19 cellular contexts compared by ENCODE assay signal in genomic region chr5:27242258-27242626, GRCh38.
DNase-seq lines count a peak whose midpoint lies in the region; ATAC-seq, FAIRE-seq and TF ChIP-seq lines count a peak whose summit lies in the region.
"Had no signal": no experiment of that assay in that cellular context is flagged by ENCODE, and none has a peak within 500 bp of the region (broad histone marks: within the 10 kb centered on the region; RNA-seq: fewer than 3 reads in every experiment).

No MANE protein-coding gene starts in this region.

- no peak overlapping the region for H4K91ac ChIP-seq in neuronal stem cell (ENCODE audit: low read depth, low read length, poor library complexity)

- H3K14ac ChIP-seq in neuronal stem cell (ENCODE audit: low read length): no peak overlapping the region

- H2BK12ac ChIP-seq in neuronal stem cell (ENCODE audit: low read length): no peak overlapping the region

- no peak for DNase-seq in AG04450 (ENCODE audit: low read depth, low spot score)
- DNase-seq in MV-4-11 (lab: John Stamatoyannopoulos, UW): peak; percentile 71
- no peak for DNase-seq in RWPE2 (ENCODE audit: low spot score)
- peak; percentile 41 for DNase-seq in islet precursor cell
- DNase-seq in sciatic nerve (ENCODE audit: low spot score): no peak
- DNase-seq in kidney: no peak
- DNase-seq in CD4-positive, alpha-beta T cell: no peak
- no peak for DNase-seq in neuronal stem cell (ENCODE audit: low spot score)
- DNase-seq: activated CD8-positive, alpha-beta memory T cell treated with anti-CD3 and anti-CD28 coated beads, Interleukin-2, amount 10 ng/mL, durations not matched to agents 7 days and 5 days; activated gamma-delta T cell; COR-L47; immature natural killer cell; mucosa of descending colon; NCI-H1092; ovary; RPMI8226 had no signal

- no peak overlapping the region for H2BK5ac ChIP-seq in neuronal stem cell (ENCODE audit: low read length)

- H3K9me3 Mint-ChIP-seq in CD4-positive, alpha-beta T cell: peaks cover 10% of the 10 kb centered on the region

- H3K4me1 ChIP-seq in RWPE2 (ENCODE audit: insufficient read depth, poor library complexity, severe bottlenecking): peaks cover 30% of the 10 kb centered on the region
- no peaks in the 10 kb centered on the region for H3K4me1 ChIP-seq in kidney (ENCODE audit: control insufficient read depth in 1 of 2, insufficient read depth in 1 of 2, low read depth in 1 of 2, low read length in 2 of 2)
- no peaks in the 10 kb centered on the region for H3K4me1 ChIP-seq in neuronal stem cell (ENCODE audit: control insufficient read depth in 2 of 2, insufficient read depth in 1 of 2, low read depth in 1 of 2, low read length in 2 of 2)

- H3K4me3 Mint-ChIP-seq in CD4-positive, alpha-beta T cell: no peak overlapping the region
- H3K4me3 Mint-ChIP-seq: activated CD8-positive, alpha-beta memory T cell treated with anti-CD3 and anti-CD28 coated beads, Interleukin-2, amount 10 ng/mL, durations not matched to agents 7 days and 5 days; immature natural killer cell; stimulated activated effector memory CD8-positive, alpha-beta T cell treated with anti-CD3 and anti-CD28 coated beads, Interleukin-12 subunit alpha, Interleukin-12 subunit beta, amount 100 ng/mL, for 72 hours had no signal

- no peak for TF ChIP-seq CTCF in AG04450 (IDR thresholded peaks at IDR 0.05; ENCODE audit: low read depth, low read length)
- TF ChIP-seq CTCF in RWPE2 (IDR thresholded peaks at IDR 0.05; ENCODE audit: poor library complexity, severe bottlenecking): peak; percentile 25
- no peak for TF ChIP-seq CTCF in kidney (IDR thresholded peaks at IDR 0.05; ENCODE audit: borderline replicate concordance, extremely low read depth, insufficient read depth)
- no peak for TF ChIP-seq CTCF in CD4-positive, alpha-beta T cell (IDR thresholded peaks at IDR 0.05)

- no peak overlapping the region for H3K23ac ChIP-seq in neuronal stem cell (ENCODE audit: low read depth, low read length, poor library complexity)

- H3K27ac ChIP-seq in AG04450 (ENCODE audit: low read depth, low read length): peak overlapping the region; percentile 0
- H3K27ac ChIP-seq in RWPE2 (ENCODE audit: poor library complexity, severe bottlenecking): peak overlapping the region; percentile 99
- no peak overlapping the region for H3K27ac ChIP-seq in kidney (ENCODE audit: low read depth in 2 of 2, low read length in 2 of 2)
- H3K27ac ChIP-seq in CD4-positive, alpha-beta T cell (ENCODE audit: low read depth, low read length): no peak overlapping the region
- no peak overlapping the region for H3K27ac ChIP-seq in neuronal stem cell (replicated peaks; ENCODE audit: low read length)
- H3K27ac ChIP-seq: ovary had no signal

- WGBS in neuronal stem cell (ENCODE audit: extremely low coverage in 2 of 2, insufficient read length in 2 of 2, insufficient replicate concordance in 1 of 2), 2 donors: no CpG with 5 or more reads among the region's 2 CpGs

- H3K9ac ChIP-seq in kidney (ENCODE audit: low read length in 2 of 2) (no peak overlapping the region), neuronal stem cell (ENCODE audit: low read depth, low read length, poor library complexity) (no peak overlapping the region)

- 0 out of 2 replicates have a peak, but pooled peaks cover 2% of the 10 kb centered on the region for H3K9me3 ChIP-seq in AG04450 (ENCODE audit: control insufficient read depth, insufficient read depth, low read length)
- H3K9me3 ChIP-seq in RWPE2 (ENCODE audit: severe bottlenecking): peaks cover 3% of the 10 kb centered on the region
- no peaks in the 10 kb centered on the region for H3K9me3 ChIP-seq in kidney (ENCODE audit: control insufficient read depth in 1 of 2, low read length in 2 of 2)
- H3K9me3 ChIP-seq in CD4-positive, alpha-beta T cell (ENCODE audit: control insufficient read depth, low read length): no peaks in the 10 kb centered on the region
- H3K9me3 ChIP-seq in neuronal stem cell (replicated peaks in 1 of 2; ENCODE audit: control insufficient read depth in 2 of 2, insufficient read depth in 1 of 2, low read depth in 1 of 2, low read length in 2 of 2): no peaks in the 10 kb centered on the region
- H3K9me3 ChIP-seq: ovary had no signal

- CTCF ChIA-PET in AG04450 (lab: Charles Lee): no interaction called here
- CTCF ChIA-PET in CD4-positive, alpha-beta T cell (lab: Charles Lee): no interaction called here

- no peak overlapping the region for H2BK120ac ChIP-seq in neuronal stem cell (ENCODE audit: low read depth, low read length)

- no peak overlapping the region for H3K27ac Mint-ChIP-seq in CD4-positive, alpha-beta T cell
- H3K27ac Mint-ChIP-seq: activated CD8-positive, alpha-beta memory T cell treated with anti-CD3 and anti-CD28 coated beads, Interleukin-2, amount 10 ng/mL, durations not matched to agents 7 days and 5 days; immature natural killer cell; stimulated activated effector memory CD8-positive, alpha-beta T cell treated with anti-CD3 and anti-CD28 coated beads, Interleukin-12 subunit alpha, Interleukin-12 subunit beta, amount 100 ng/mL, for 72 hours had no signal

- H3K27me3 Mint-ChIP-seq in CD4-positive, alpha-beta T cell: no peaks in the 10 kb centered on the region
- H3K27me3 Mint-ChIP-seq: activated CD8-positive, alpha-beta memory T cell treated with anti-CD3 and anti-CD28 coated beads, Interleukin-2, amount 10 ng/mL, durations not matched to agents 7 days and 5 days had no signal

- ATAC-seq in RWPE2 (ENCODE audit: low read depth) (no peak; the same call in 2 of the 3 replicates), sciatic nerve (no peak)
- ATAC-seq in CD4-positive, alpha-beta T cell (ENCODE audit: poor library complexity): no peak
- ATAC-seq: activated CD4-positive, CD25-positive, alpha-beta regulatory T cell treated with anti-CD3 and anti-CD28 coated beads, Interleukin-2, amount 50 U/mL, for 24 hours; activated CD8-positive, alpha-beta memory T cell treated with anti-CD3 and anti-CD28 coated beads, Interleukin-2, amount 10 ng/mL, durations not matched to agents 7 days and 5 days; HepG2; mucosa of descending colon; stimulated activated effector memory CD8-positive, alpha-beta T cell treated with anti-CD3 and anti-CD28 coated beads, Interleukin-12 subunit alpha, Interleukin-12 subunit beta, amount 100 ng/mL, for 72 hours had no signal

- no peak for FAIRE-seq in kidney (lab: Jason Lieb, UNC)
- FAIRE-seq: HepG2 had no signal

- H3K4me1 Mint-ChIP-seq in CD4-positive, alpha-beta T cell (ENCODE audit: low read depth): no peaks in the 10 kb centered on the region
- H3K4me1 Mint-ChIP-seq: activated CD8-positive, alpha-beta memory T cell treated with anti-CD3 and anti-CD28 coated beads, Interleukin-2, amount 10 ng/mL, durations not matched to agents 7 days and 5 days; immature natural killer cell; stimulated activated effector memory CD8-positive, alpha-beta T cell treated with anti-CD3 and anti-CD28 coated beads, Interleukin-12 subunit alpha, Interleukin-12 subunit beta, amount 100 ng/mL, for 72 hours had no signal

- H3K36me3 Mint-ChIP-seq in CD4-positive, alpha-beta T cell (ENCODE audit: low read depth): no peaks in the 10 kb centered on the region
- H3K36me3 Mint-ChIP-seq: activated CD8-positive, alpha-beta memory T cell treated with anti-CD3 and anti-CD28 coated beads, Interleukin-2, amount 10 ng/mL, durations not matched to agents 7 days and 5 days; stimulated activated effector memory CD8-positive, alpha-beta T cell treated with anti-CD3 and anti-CD28 coated beads, Interleukin-12 subunit alpha, Interleukin-12 subunit beta, amount 100 ng/mL, for 72 hours had no signal

- no peak overlapping the region for H3K18ac ChIP-seq in neuronal stem cell (ENCODE audit: low read length)

- H3K4me3 ChIP-seq in AG04450 (ENCODE audit: low read depth, low read length) (no peak overlapping the region), RWPE2 (ENCODE audit: severe bottlenecking) (no peak overlapping the region), kidney (ENCODE audit: low read length in 2 of 2) (no peak overlapping the region), neuronal stem cell (ENCODE audit: low read length in 2 of 2) (no peak overlapping the region)
- H3K4me3 ChIP-seq: mucosa of descending colon, ovary had no signal

- POLR2A ChIA-PET in AG04450 (lab: Yijun Ruan, JAX): no interaction called here
- POLR2A ChIA-PET in CD4-positive, alpha-beta T cell (lab: Charles Lee): no interaction called here

- H3K4ac ChIP-seq in neuronal stem cell (ENCODE audit: low read length): no peak overlapping the region

- H3K27me3 ChIP-seq in AG04450 (ENCODE audit: control insufficient read depth, insufficient read depth, low read length) (no peaks in the 10 kb centered on the region), RWPE2 (ENCODE audit: insufficient read depth, poor library complexity, severe bottlenecking) (no peaks in the 10 kb centered on the region), neuronal stem cell (ENCODE audit: control insufficient read depth in 3 of 3, insufficient read depth in 3 of 3, low read depth in 1 of 3, low read length in 3 of 3) (no peaks in the 10 kb centered on the region)
- H3K27me3 ChIP-seq in CD4-positive, alpha-beta T cell (ENCODE audit: control insufficient read depth, insufficient read depth, low read length): no peaks in the 10 kb centered on the region
- H3K27me3 ChIP-seq: ovary had no signal

- no peak overlapping the region for H2AFZ ChIP-seq in neuronal stem cell (ENCODE audit: low read length)

- no peak overlapping the region for H3K4me2 ChIP-seq in neuronal stem cell (ENCODE audit: insufficient read depth, low read length, poor library complexity, severe bottlenecking)

- intact Hi-C loops in sciatic nerve (cut with DNase I): no loop called here
- intact Hi-C loops in kidney (cut with DNase I): no loop called here
- intact Hi-C loops in CD4-positive, alpha-beta T cell (cut with DNase I, micrococcal nuclease): no loop called here

- H4K8ac ChIP-seq in neuronal stem cell (ENCODE audit: low read depth, low read length): no peak overlapping the region

- no peak overlapping the region for H2AK5ac ChIP-seq in neuronal stem cell (ENCODE audit: low read depth, low read length)

- H3K79me1 ChIP-seq in neuronal stem cell (ENCODE audit: low read depth, low read length): no peaks in the 10 kb centered on the region

- H3K36me3 ChIP-seq in RWPE2 (ENCODE audit: low read depth) (peaks cover 14% of the 10 kb centered on the region), kidney (ENCODE audit: control insufficient read depth in 1 of 2, insufficient read depth in 2 of 2, low read length in 2 of 2) (no peaks in the 10 kb centered on the region), neuronal stem cell (replicated peaks in 1 of 2; ENCODE audit: control insufficient read depth in 2 of 2, insufficient read depth in 2 of 2, low read length in 2 of 2) (no peaks in the 10 kb centered on the region)
- H3K36me3 ChIP-seq: ovary had no signal

- no peak overlapping the region for H2BK15ac ChIP-seq in neuronal stem cell (ENCODE audit: low read length)

Comparison
In these comparisons a context has a peak if more than half of its experiments do, and no peak if none do; other contexts are left out.
1. DNase-seq: peak in MV-4-11 (single experiment) and islet precursor cell (single experiment); none in AG04450 (single experiment), RWPE2 (single experiment), sciatic nerve (single experiment), kidney (single experiment), CD4-positive, alpha-beta T cell (0 of 10) and neuronal stem cell (single experiment).
2. H3K27ac ChIP-seq: peak in AG04450 (single experiment) and RWPE2 (single experiment); none in kidney (0 of 2), CD4-positive, alpha-beta T cell (single experiment) and neuronal stem cell (single experiment).